Comparison of ENCODE assay signal across 10 cellular contexts in genomic region chr5:126100767-126101166, GRCh38.
DNase-seq lines count a peak whose midpoint lies in the region; TF ChIP-seq lines count a peak whose summit lies in the region.
"Had no signal": no experiment of that assay in that cellular context is flagged by ENCODE, and none has a peak within 500 bp of the region (broad histone marks: within the 10 kb centered on the region; RNA-seq: fewer than 3 reads in every experiment).

No MANE protein-coding gene starts in this region.

- no peaks in the 10 kb centered on the region for H3K4me1 ChIP-seq in cardiac muscle cell (ENCODE audit: low read depth)
- H3K4me1 ChIP-seq in right atrium auricular region = no peaks in the 10 kb centered on the region

- H3K27me3 ChIP-seq in cardiac muscle cell (no peaks in the 10 kb centered on the region), right atrium auricular region (no peaks in the 10 kb centered on the region)

- H3K36me3 ChIP-seq in cardiac muscle cell = no peaks in the 10 kb centered on the region
- no peaks in the 10 kb centered on the region for H3K36me3 ChIP-seq in right atrium auricular region

- H3K4me3 ChIP-seq in cardiac muscle cell = no peak overlapping the region
- no peak overlapping the region for H3K4me3 ChIP-seq in right atrium auricular region
- H3K4me3 ChIP-seq in NB4 (ENCODE audit: low read depth, low read length) = no peak overlapping the region
- H3K4me3 ChIP-seq in epithelial cell of proximal tubule (ENCODE audit: low read depth, low read length) = no peak overlapping the region

- H3K9me3 ChIP-seq in cardiac muscle cell (ENCODE audit: low read depth) = no peaks in the 10 kb centered on the region
- H3K9me3 ChIP-seq in right atrium auricular region = no peaks in the 10 kb centered on the region

- no peak overlapping the region for H3K27ac ChIP-seq in cardiac muscle cell
- no peak overlapping the region for H3K27ac ChIP-seq in right atrium auricular region

- TF ChIP-seq CTCF in cardiac muscle cell (IDR thresholded peaks at IDR 0.05; ENCODE audit: low read depth, low read length) (peak; percentile 30), right atrium auricular region (IDR thresholded peaks at IDR 0.05) (peak in 1 of 2 donors; percentile 38), NB4 (IDR thresholded peaks at IDR 0.05; ENCODE audit: low read depth, low read length) (peak; percentile 31), epithelial cell of proximal tubule (conservative IDR thresholded peaks at IDR 0.05; ENCODE audit: low read depth, low read length) (peak; percentile 44)

- no peak for TF ChIP-seq POLR2A in NB4 (IDR thresholded peaks at IDR 0.05; ENCODE audit: extremely low read depth, insufficient read length)

- peak; percentile 2 to 11 for DNase-seq in cardiac muscle cell (ENCODE audit: low read depth in 1 of 2, low spot score in 1 of 2)
- no peak for DNase-seq in right atrium auricular region (ENCODE audit: low spot score)
- DNase-seq in NB4 (ENCODE audit: low read depth) = peak; percentile 3
- no peak for DNase-seq in epithelial cell of proximal tubule (ENCODE audit: low read depth)
- peak; percentile 46 for DNase-seq in ureter (ENCODE audit: low spot score)
- no peak for DNase-seq in SIG-M5 treated with dmso at 0.1 percent for 504 hours (lab: John Stamatoyannopoulos, UW; ENCODE audit: unreplicated experiment)
- DNase-seq in T-helper 1 cell = no peak
- DNase-seq in GOT3 (lab: John Stamatoyannopoulos, UW) = no peak
- DNase-seq: activated T-cell treated with anti-CD3 and anti-CD28 coated beads, Interleukin-2, amount 50 U/mL, for 1 hour; naive thymus-derived CD8-positive, alpha-beta T cell had no signal

Comparison
In these comparisons a context has a peak if more than half of its experiments do, and no peak if none do; other contexts are left out.
1. DNase-seq: peak in cardiac muscle cell (2 of 2), NB4 (single experiment) and ureter (single experiment); none in right atrium auricular region (single experiment), epithelial cell of proximal tubule (single experiment), SIG-M5 treated with dmso at 0.1 percent for 504 hours (single experiment), T-helper 1 cell (0 of 5) and GOT3 (single experiment).